In genomic region chr1:55541296-55541695, GRCh38 we compare ENCODE assay signal across 24 cellular contexts.
"Had no signal": no experiment of that assay in that cellular context is flagged by ENCODE, and none has a peak within 500 bp of the region (broad histone marks: within the 10 kb centered on the region; RNA-seq: fewer than 3 reads in every experiment).

No MANE protein-coding gene starts in this region.

- H3K9me3 ChIP-seq: colonic mucosa, gastroesophageal sphincter, heart left ventricle, left lung, right lobe of liver, suprapubic skin, transverse colon had no signal

- H2AFZ ChIP-seq: hepatocyte, neural progenitor cell, parathyroid adenoma had no signal

- DNase-seq: colonic mucosa; effector memory CD4-positive, alpha-beta T cell; foreskin fibroblast; heart left ventricle; kidney; left cardiac atrium; left lung; mesendoderm; midbrain; naive thymus-derived CD4-positive, alpha-beta T cell; right lobe of liver; small intestine; stimulated activated CD4-positive, alpha-beta T cell treated with anti-CD3 and anti-CD28 coated beads, Interleukin-15, amount 100 ng/mL, for 24 hours; stimulated activated CD4-positive, alpha-beta T cell treated with anti-CD3 and anti-CD28 coated beads, Interleukin-4, amount 100 ng/mL, for 1 hour; stimulated activated CD8-positive, alpha-beta memory T cell treated with anti-CD3 and anti-CD28 coated beads, Interleukin-4, amount 100 ng/mL, for 48 hours; stimulated activated naive CD4-positive, alpha-beta T cell; stimulated activated naive CD8-positive, alpha-beta T cell treated with anti-CD3 and anti-CD28 coated beads, Interleukin-15, amount 100 ng/mL, for 72 hours; transverse colon had no signal

- H3K4me1 ChIP-seq: colonic mucosa, left lung, parathyroid adenoma, right lobe of liver, suprapubic skin had no signal

- FAIRE-seq: endothelial cell of umbilical vein, kidney, small intestine had no signal

- H3K9ac ChIP-seq: neural progenitor cell, parathyroid adenoma had no signal

- H3K4me3 ChIP-seq: colonic mucosa, gastroesophageal sphincter, heart left ventricle, hepatocyte, left lung, neural progenitor cell, right lobe of liver, suprapubic skin, transverse colon had no signal

- H3K27ac ChIP-seq: colonic mucosa, gastroesophageal sphincter, heart left ventricle, hepatocyte, left lung, neural progenitor cell, parathyroid adenoma, right lobe of liver, suprapubic skin, transverse colon had no signal

- H3K79me2 ChIP-seq: hepatocyte, parathyroid adenoma had no signal

- H3K4me2 ChIP-seq: hepatocyte, neural progenitor cell had no signal

- H3K27me3 ChIP-seq: colonic mucosa, gastroesophageal sphincter, heart left ventricle, hepatocyte, left lung, neural progenitor cell, right lobe of liver, suprapubic skin, transverse colon had no signal

- H3K36me3 ChIP-seq: colonic mucosa, gastroesophageal sphincter, heart left ventricle, left lung, neural progenitor cell, right lobe of liver, suprapubic skin, transverse colon had no signal
